Comparison of ENCODE assay signal across 12 cellular contexts in the genomic region with DNA sequence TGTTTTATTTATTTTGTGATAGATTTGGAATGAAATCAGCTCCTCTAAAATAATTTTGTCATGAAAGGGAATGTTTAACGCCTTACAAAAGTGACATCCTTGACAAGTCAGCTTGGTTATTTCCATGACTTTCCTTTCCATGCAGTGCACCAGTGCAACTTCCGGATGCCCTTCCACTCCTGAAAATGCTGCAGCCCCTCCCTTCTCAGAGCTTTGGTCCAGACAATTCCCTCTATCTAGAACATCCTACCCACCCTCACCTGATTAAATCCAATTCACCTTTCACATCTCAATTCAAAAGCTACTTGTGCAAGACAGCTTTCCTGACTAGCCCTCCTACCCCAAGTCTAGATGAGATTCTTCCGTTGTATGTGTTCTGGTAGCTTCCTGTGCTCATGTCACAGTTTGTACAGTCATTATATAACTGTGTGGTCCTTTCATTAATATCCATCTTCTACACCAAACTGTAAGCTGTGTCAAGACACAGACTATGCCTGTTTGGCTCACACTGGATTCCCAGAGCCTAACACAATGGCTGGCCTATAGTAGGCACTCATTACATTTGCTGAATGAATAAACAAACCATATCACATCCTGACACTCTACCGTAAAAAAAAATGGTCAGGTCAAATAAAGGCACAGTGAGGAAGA.
DNase-seq lines count a peak whose midpoint lies in the region; ATAC-seq, FAIRE-seq and TF ChIP-seq lines count a peak whose summit lies in the region.
"Had no signal": no experiment of that assay in that cellular context is flagged by ENCODE, and none has a peak within 500 bp of the region (broad histone marks: within the 10 kb centered on the region; RNA-seq: fewer than 3 reads in every experiment).

No MANE protein-coding gene starts in this region.

- H3K9me3 Mint-ChIP-seq in CD4-positive, CD25-positive, alpha-beta regulatory T cell = peaks cover 0 to 1% (median 0%) of the 10 kb centered on the region in 7 donors
- H3K9me3 Mint-ChIP-seq in brain = peaks cover 0 to 3% (median 0%) of the 10 kb centered on the region in 5 experiments

- H3K36me3 ChIP-seq in CD4-positive, CD25-positive, alpha-beta regulatory T cell (ENCODE audit: control insufficient read depth, insufficient read depth, low read length) = no peaks in the 10 kb centered on the region
- no peaks in the 10 kb centered on the region for H3K36me3 ChIP-seq in PC-9 (ENCODE audit: low read depth)
- H3K36me3 ChIP-seq: cardiac muscle cell, gastrocnemius medialis had no signal

- intact Hi-C loops in PC-9 (cut with micrococcal nuclease; ENCODE audit: unreplicated experiment) = no loop called here

- no peak overlapping the region for H3K4me2 ChIP-seq in PC-9

- DNase-seq in CD4-positive, CD25-positive, alpha-beta regulatory T cell = peak; percentile 10 to 79 (median 55)
- no peak for DNase-seq in GM19239 (ENCODE audit: insufficient read length, low spot score)
- no peak for DNase-seq in PC-9
- no peak for DNase-seq in epidermal melanocyte (ENCODE audit: insufficient read length, low spot score)
- no peak for DNase-seq in NCI-H146 treated with DMSO at 0.1 percent for 48 hours (lab: John Stamatoyannopoulos, UW; ENCODE audit: unreplicated experiment)
- no peak for DNase-seq in MV-4-11 (lab: John Stamatoyannopoulos, UW)
- DNase-seq: gastrocnemius medialis, KBM-7 had no signal

- BruUV-seq in PC-9 (replicated peaks; lab: Mats Ljungman, UMichigan) = no TSS peak

- H3K27ac ChIP-seq in CD4-positive, CD25-positive, alpha-beta regulatory T cell (ENCODE audit: insufficient read depth, low read length, poor library complexity, severe bottlenecking) = peak overlapping the region; percentile 83
- no peak overlapping the region for H3K27ac ChIP-seq in PC-9
- H3K27ac ChIP-seq: cardiac muscle cell, gastrocnemius medialis, VCaP had no signal

- peak; percentile 91 for FAIRE-seq in GM19239 (lab: Jason Lieb, UNC)

- no peaks in the 10 kb centered on the region for H3K9me3 ChIP-seq in CD4-positive, CD25-positive, alpha-beta regulatory T cell (ENCODE audit: control insufficient read depth in 2 of 2, low read length in 2 of 2)
- H3K9me3 ChIP-seq in PC-9 (ENCODE audit: insufficient read depth, low read depth) = no peaks in the 10 kb centered on the region
- H3K9me3 ChIP-seq: gastrocnemius medialis had no signal

- peak overlapping the region; percentile 77 to 84 (median 80) for H3K4me3 Mint-ChIP-seq in CD4-positive, CD25-positive, alpha-beta regulatory T cell
- H3K4me3 Mint-ChIP-seq in brain = peak overlapping the region in 3 of 5 experiments; percentile 35 to 76 (median 44)

- no peaks in the 10 kb centered on the region for H3K27me3 ChIP-seq in CD4-positive, CD25-positive, alpha-beta regulatory T cell (ENCODE audit: control insufficient read depth, insufficient read depth, low read length)
- H3K27me3 ChIP-seq in PC-9 (ENCODE audit: insufficient read depth, low read depth) = no peaks in the 10 kb centered on the region
- H3K27me3 ChIP-seq: cardiac muscle cell, gastrocnemius medialis had no signal

- H3F3A ChIP-seq in PC-9 (ENCODE audit: insufficient read depth, low read depth) = no peaks in the 10 kb centered on the region

- H2AFZ ChIP-seq in PC-9 = no peak overlapping the region

- H3K9me2 ChIP-seq in PC-9 (ENCODE audit: insufficient read depth) = no peaks in the 10 kb centered on the region

- H3K79me2 ChIP-seq in PC-9 (ENCODE audit: low read depth) = no peaks in the 10 kb centered on the region

- no peaks in the 10 kb centered on the region for H3K36me3 Mint-ChIP-seq in CD4-positive, CD25-positive, alpha-beta regulatory T cell
- no peaks in the 10 kb centered on the region for H3K36me3 Mint-ChIP-seq in brain

- peak overlapping the region; percentile 93 to 96 (median 94) for H3K27ac Mint-ChIP-seq in CD4-positive, CD25-positive, alpha-beta regulatory T cell
- H3K27ac Mint-ChIP-seq in brain = peak overlapping the region in 4 of 5 experiments; percentile 10 to 84 (median 73)

- CTCF ChIA-PET in PC-9 (lab: Charles Lee) = no interaction called here

- peak overlapping the region; percentile 81 for H3K4me3 ChIP-seq in CD4-positive, CD25-positive, alpha-beta regulatory T cell (ENCODE audit: low read depth, low read length)
- no peak overlapping the region for H3K4me3 ChIP-seq in PC-9
- H3K4me3 ChIP-seq: cardiac muscle cell, gastrocnemius medialis had no signal

- POLR2A ChIA-PET in PC-9 (lab: Charles Lee; ENCODE audit: unreplicated experiment) = no interaction called here

- peaks cover 42 to 90% (median 69%) of the 10 kb centered on the region in 4 donors for H3K4me1 Mint-ChIP-seq in CD4-positive, CD25-positive, alpha-beta regulatory T cell
- H3K4me1 Mint-ChIP-seq in brain = peaks cover 53% of the 10 kb centered on the region

- ATAC-seq in CD4-positive, CD25-positive, alpha-beta regulatory T cell (ENCODE audit: low read depth in 2 of 2) = peak; percentile 64 to 66
- peak; percentile 48 for ATAC-seq in HG03135 (IDR thresholded peaks at IDR 0.05; ENCODE audit: unreplicated experiment)
- ATAC-seq: gastrocnemius medialis had no signal

- H3K27me3 Mint-ChIP-seq in CD4-positive, CD25-positive, alpha-beta regulatory T cell = no peaks in the 10 kb centered on the region
- H3K27me3 Mint-ChIP-seq in brain = no peaks in the 10 kb centered on the region

- no peak for TF ChIP-seq CTCF in brain (conservative IDR thresholded peaks at IDR 0.05)
- TF ChIP-seq CTCF in PC-9 (conservative IDR thresholded peaks at IDR 0.05) = no peak

- H3K4me1 ChIP-seq in CD4-positive, CD25-positive, alpha-beta regulatory T cell (ENCODE audit: control insufficient read depth, insufficient read depth, low read length, poor library complexity, severe bottlenecking) = peaks cover 96% of the 10 kb centered on the region
- no peaks in the 10 kb centered on the region for H3K4me1 ChIP-seq in PC-9 (replicated peaks; ENCODE audit: insufficient read depth)

- H4K20me1 ChIP-seq in PC-9 (ENCODE audit: insufficient read depth) = no peaks in the 10 kb centered on the region

Comparison
In these comparisons a context has a peak if more than half of its experiments do, and no peak if none do; other contexts are left out.
1. DNase-seq: peak in CD4-positive, CD25-positive, alpha-beta regulatory T cell (3 of 3); none in GM19239 (single experiment), PC-9 (0 of 2), epidermal melanocyte (single experiment), NCI-H146 treated with DMSO at 0.1 percent for 48 hours (single experiment) and MV-4-11 (single experiment).